In the genomic region with DNA sequence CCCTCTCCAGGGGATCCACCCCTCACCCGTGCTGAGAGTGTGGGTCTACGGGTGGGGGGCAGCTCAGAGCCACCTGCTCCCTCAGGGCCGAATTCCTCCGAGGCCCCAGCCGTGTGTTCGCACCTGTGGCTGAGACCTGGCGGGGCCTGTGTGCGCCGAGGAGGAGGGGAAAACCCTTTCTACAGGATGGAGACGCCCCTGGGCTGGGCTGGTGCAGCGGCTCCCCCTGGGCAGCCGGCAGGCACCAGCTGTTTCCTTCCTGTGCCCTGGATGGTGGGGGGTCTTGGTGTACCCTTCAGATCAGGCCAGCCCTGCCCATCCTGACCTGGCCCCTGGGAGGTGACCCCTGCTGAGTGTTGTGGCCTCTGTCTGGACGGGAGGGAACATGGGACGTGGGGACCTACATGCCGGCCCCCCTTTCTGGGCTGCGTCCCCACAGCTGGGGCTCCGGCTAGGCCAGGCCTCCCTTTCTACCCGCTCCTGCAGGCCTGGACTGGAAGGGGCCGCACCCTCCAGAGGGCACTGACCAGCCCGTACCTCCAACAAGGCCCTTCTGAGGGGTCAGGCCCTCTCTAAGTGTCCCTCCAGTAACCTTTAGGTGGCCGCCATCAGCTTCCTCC, we compare ENCODE assay signal across 1 cellular context.
A peak's percentile ranks its signal among the peaks of the same experiment; 100 is the strongest.
TF ChIP-seq lines count a peak whose summit lies in the region.

No MANE protein-coding gene starts in this region.

TF ChIP-seq in K562, 482 proteins besides CTCF, POLR2A, EP300 and RAD21:
- TF ChIP-seq POLR2G (IDR thresholded peaks at IDR 0.05; ENCODE audit: low read depth, low read length) (peak; percentile 70), OTX1 (CRISPR knock-in tag; IDR thresholded peaks at IDR 0.05) (no peak), FOXJ2 (tag; IDR thresholded peaks at IDR 0.05) (no peak), RBM22 (IDR thresholded peaks at IDR 0.05; ENCODE audit: low read depth, low read length, poor library complexity, severe bottlenecking) (peak; percentile 87), TCF3 (CRISPR knock-in tag; IDR thresholded peaks at IDR 0.05) (no peak)
